Comparison of ENCODE assay signal across 10 cellular contexts in genomic region chr3:71456155-71456554, GRCh38.
DNase-seq lines count a peak whose midpoint lies in the region; ATAC-seq and TF ChIP-seq lines count a peak whose summit lies in the region.
"Had no signal": no experiment of that assay in that cellular context is flagged by ENCODE, and none has a peak within 500 bp of the region (broad histone marks: within the 10 kb centered on the region; RNA-seq: fewer than 3 reads in every experiment).

No MANE protein-coding gene starts in this region.

- H3K36me3 Mint-ChIP-seq in CD4-positive, alpha-beta T cell (ENCODE audit: low read depth) = peaks cover 22% of the 10 kb centered on the region
- peaks cover 12% of the 10 kb centered on the region for H3K36me3 Mint-ChIP-seq in activated CD8-positive, alpha-beta T cell treated with anti-CD3 and anti-CD28 coated beads for 36 hours (ENCODE audit: low read depth)
- no peaks in the 10 kb centered on the region for H3K36me3 Mint-ChIP-seq in mesothelial cell of epicardium

- peak; percentile 37 for ATAC-seq in CD4-positive, alpha-beta T cell (ENCODE audit: poor library complexity)
- peak; percentile 42 for ATAC-seq in HG03175 (IDR thresholded peaks at IDR 0.05; ENCODE audit: unreplicated experiment)
- ATAC-seq in activated CD8-positive, alpha-beta T cell treated with anti-CD3 and anti-CD28 coated beads for 36 hours = no peak
- ATAC-seq in GM19397 (IDR thresholded peaks at IDR 0.05; ENCODE audit: unreplicated experiment) = no peak

- H3K4me3 Mint-ChIP-seq in CD4-positive, alpha-beta T cell = peak overlapping the region; percentile 78
- H3K4me3 Mint-ChIP-seq in activated CD8-positive, alpha-beta T cell treated with anti-CD3 and anti-CD28 coated beads for 36 hours = peak overlapping the region; percentile 68
- no peak overlapping the region for H3K4me3 Mint-ChIP-seq in mesothelial cell of epicardium
- H3K4me3 Mint-ChIP-seq: nephron had no signal

- no peaks in the 10 kb centered on the region for H3K27me3 ChIP-seq in CD4-positive, alpha-beta T cell (ENCODE audit: control insufficient read depth, insufficient read depth, low read length)
- H3K27me3 ChIP-seq in uterus = no peaks in the 10 kb centered on the region

- peak; percentile 46 for TF ChIP-seq CTCF in CD4-positive, alpha-beta T cell (IDR thresholded peaks at IDR 0.05)
- TF ChIP-seq CTCF in activated CD8-positive, alpha-beta T cell treated with anti-CD3 and anti-CD28 coated beads for 36 hours (IDR thresholded peaks at IDR 0.05) = peak; percentile 26
- no peak for TF ChIP-seq CTCF in mesothelial cell of epicardium (IDR thresholded peaks at IDR 0.05; ENCODE audit: unreplicated experiment)
- no peak for TF ChIP-seq CTCF in uterus (IDR thresholded peaks at IDR 0.05)

- no peaks in the 10 kb centered on the region for H3K9me3 ChIP-seq in CD4-positive, alpha-beta T cell (ENCODE audit: control insufficient read depth, low read length)
- no peaks in the 10 kb centered on the region for H3K9me3 ChIP-seq in uterus

- no peaks in the 10 kb centered on the region for H3K36me3 ChIP-seq in uterus

- TF ChIP-seq POLR2A in uterus (IDR thresholded peaks at IDR 0.05) = no peak

- peak overlapping the region; percentile 94 for H3K27ac Mint-ChIP-seq in CD4-positive, alpha-beta T cell
- H3K27ac Mint-ChIP-seq in activated CD8-positive, alpha-beta T cell treated with anti-CD3 and anti-CD28 coated beads for 36 hours = peak overlapping the region; percentile 93
- H3K27ac Mint-ChIP-seq in mesothelial cell of epicardium = peak overlapping the region; percentile 51
- H3K27ac Mint-ChIP-seq: nephron had no signal

- intact Hi-C loops in CD4-positive, alpha-beta T cell (cut with DNase I, micrococcal nuclease) = no loop called here
- intact Hi-C loops in activated CD8-positive, alpha-beta T cell treated with anti-CD3 and anti-CD28 coated beads for 36 hours (cut with micrococcal nuclease) = no loop called here
- intact Hi-C loops in uterus (cut with DNase I; ENCODE audit: low total_unique reads) = no loop called here

- H3K4me3 ChIP-seq in uterus = no peak overlapping the region

- H3K9me3 Mint-ChIP-seq in CD4-positive, alpha-beta T cell = no peaks in the 10 kb centered on the region
- H3K9me3 Mint-ChIP-seq in activated CD8-positive, alpha-beta T cell treated with anti-CD3 and anti-CD28 coated beads for 36 hours = no peaks in the 10 kb centered on the region
- no peaks in the 10 kb centered on the region for H3K9me3 Mint-ChIP-seq in mesothelial cell of epicardium
- H3K9me3 Mint-ChIP-seq: nephron had no signal

- H3K4me1 Mint-ChIP-seq in CD4-positive, alpha-beta T cell (ENCODE audit: low read depth) = peaks cover 95% of the 10 kb centered on the region
- peaks cover 88% of the 10 kb centered on the region for H3K4me1 Mint-ChIP-seq in activated CD8-positive, alpha-beta T cell treated with anti-CD3 and anti-CD28 coated beads for 36 hours (ENCODE audit: low read depth)
- peaks cover 58% of the 10 kb centered on the region for H3K4me1 Mint-ChIP-seq in mesothelial cell of epicardium

- peak overlapping the region; percentile 78 for H3K27ac ChIP-seq in CD4-positive, alpha-beta T cell (ENCODE audit: low read depth, low read length)
- H3K27ac ChIP-seq in uterus = no peak overlapping the region

- POLR2A ChIA-PET in CD4-positive, alpha-beta T cell (lab: Charles Lee) = interaction anchor here (0.6 to 5.1 kb wide), 22 partner anchors 9 to 150 kb away, joined by 3 to 100 read pairs (median 4); partner anchors contain the start of gene FOXP1
- POLR2A ChIA-PET in activated CD8-positive, alpha-beta T cell treated with anti-CD3 and anti-CD28 coated beads for 36 hours (lab: Charles Lee) = interaction anchor here (0.7 to 2.3 kb wide), 11 partner anchors 8 to 153 kb away, joined by 3 to 10 read pairs (median 4); no protein-coding TSS in a partner anchor

- CTCF ChIA-PET in CD4-positive, alpha-beta T cell (lab: Charles Lee) = interaction anchor here (0.7 to 2.8 kb wide), 8 partner anchors 10 to 83 kb away, joined by 3 to 19 read pairs (median 6); no protein-coding TSS in a partner anchor
- CTCF ChIA-PET in activated CD8-positive, alpha-beta T cell treated with anti-CD3 and anti-CD28 coated beads for 36 hours (lab: Charles Lee) = interaction anchor here (0.8 to 2.4 kb wide), 10 partner anchors 10 to 226 kb away, joined by 3 to 7 read pairs (median 4); no protein-coding TSS in a partner anchor

- H3K4me1 ChIP-seq in uterus = no peaks in the 10 kb centered on the region

- no peaks in the 10 kb centered on the region for H3K27me3 Mint-ChIP-seq in CD4-positive, alpha-beta T cell
- no peaks in the 10 kb centered on the region for H3K27me3 Mint-ChIP-seq in activated CD8-positive, alpha-beta T cell treated with anti-CD3 and anti-CD28 coated beads for 36 hours
- no peaks in the 10 kb centered on the region for H3K27me3 Mint-ChIP-seq in mesothelial cell of epicardium (ENCODE audit: low read depth)

- no peak for DNase-seq in CD4-positive, alpha-beta T cell
- DNase-seq in activated CD8-positive, alpha-beta T cell treated with anti-CD3 and anti-CD28 coated beads for 36 hours = peak; percentile 30
- DNase-seq in mesothelial cell of epicardium (ENCODE audit: low spot score in 2 of 2, unreplicated experiment in 2 of 2) (no peak), uterus (no peak), kidney tubule cell (ENCODE audit: low spot score) (no peak)
- DNase-seq in stimulated activated CD4-positive, alpha-beta T cell treated with anti-CD3 and anti-CD28 coated beads, Interleukin-1b, Interleukin-23, amount 100 ng/mL, for 48 hours = no peak
- DNase-seq: activated CD8-positive, alpha-beta memory T cell treated with anti-CD3 and anti-CD28 coated beads, Interleukin-2, amount 50 U/mL, for 4 hours had no signal

Comparison
In these comparisons a context has a peak if more than half of its experiments do, and no peak if none do; other contexts are left out.
1. ATAC-seq: peak in CD4-positive, alpha-beta T cell (single experiment) and HG03175 (single experiment); none in activated CD8-positive, alpha-beta T cell treated with anti-CD3 and anti-CD28 coated beads for 36 hours (single experiment) and GM19397 (single experiment).
2. CTCF ChIP-seq: peak in CD4-positive, alpha-beta T cell (single experiment) and activated CD8-positive, alpha-beta T cell treated with anti-CD3 and anti-CD28 coated beads for 36 hours (single experiment); none in mesothelial cell of epicardium (single experiment) and uterus (0 of 4).
3. Peak in every context shown above with its lines, with median percentiles within 50 percentile points of each other: H3K27ac Mint-ChIP-seq.